In genomic region chr18:63981719-63982118, GRCh38 we compare ENCODE assay signal across 22 cellular contexts. TPM values are rescaled to one million over a fixed set of nuclear protein-coding genes. Genes with fewer than 3 reads are reported as not detected.
DNase-seq lines count a peak whose midpoint lies in the region; ATAC-seq and TF ChIP-seq lines count a peak whose summit lies in the region.
"Had no signal": no experiment of that assay in that cellular context is flagged by ENCODE, and none has a peak within 500 bp of the region (broad histone marks: within the 10 kb centered on the region; RNA-seq: fewer than 3 reads in every experiment).

No MANE protein-coding gene starts in this region.

- H3K4me2 ChIP-seq in DND-41 (ENCODE audit: insufficient read depth, low read length), result no peak overlapping the region

- no peak for DNase-seq in DND-41
- peak; percentile 8 for DNase-seq in kidney tubule cell (ENCODE audit: low spot score)
- no peak for DNase-seq in stimulated activated naive CD8-positive, alpha-beta T cell treated with anti-CD3 and anti-CD28 coated beads, Interleukin-15, amount 100 ng/mL, for 72 hours
- no peak for DNase-seq in omental fat pad (ENCODE audit: low spot score)
- no peak for DNase-seq in NCI-H146 treated with DMSO at 0.1 percent for 48 hours (lab: John Stamatoyannopoulos, UW; ENCODE audit: unreplicated experiment)
- DNase-seq in foreskin keratinocyte, result no peak
- DNase-seq: BE2C; CD4-positive, CD25-positive, alpha-beta regulatory T cell; COR-L47; GOT3; HCEC 1CT; NCI-H1092 treated with DMSO at 0.1 percent for 48 hours; NCI-H146; NCI-H2029 treated with DMSO at 0.1 percent for 48 hours; NCI-H2171; NCI-H526; Peyer's patch had no signal

- H3K27me3 Mint-ChIP-seq in stimulated activated naive CD8-positive, alpha-beta T cell treated with anti-CD3 and anti-CD28 coated beads, Interleukin-15, amount 100 ng/mL, for 72 hours, result no peaks in the 10 kb centered on the region
- H3K27me3 Mint-ChIP-seq: CD4-positive, CD25-positive, alpha-beta regulatory T cell had no signal

- TF ChIP-seq CTCF in DND-41 (IDR thresholded peaks at IDR 0.05; ENCODE audit: borderline replicate concordance, extremely low read depth, low read length, poor library complexity, severe bottlenecking) (no peak), omental fat pad (IDR thresholded peaks at IDR 0.05) (no peak), foreskin keratinocyte (conservative IDR thresholded peaks at IDR 0.05) (no peak)

- peaks cover 8% of the 10 kb centered on the region for H3K4me1 Mint-ChIP-seq in stimulated activated naive CD8-positive, alpha-beta T cell treated with anti-CD3 and anti-CD28 coated beads, Interleukin-15, amount 100 ng/mL, for 72 hours

- H3K9me3 ChIP-seq in DND-41 (ENCODE audit: insufficient read depth, low read length, severe bottlenecking), result no peaks in the 10 kb centered on the region
- H3K9me3 ChIP-seq: BE2C, Peyer's patch had no signal

- no peaks in the 10 kb centered on the region for H3K27me3 ChIP-seq in DND-41 (ENCODE audit: insufficient read depth, low read length, poor library complexity)
- H3K27me3 ChIP-seq in foreskin keratinocyte, result no peaks in the 10 kb centered on the region
- H3K27me3 ChIP-seq: BE2C, Peyer's patch had no signal

- no peaks in the 10 kb centered on the region for H3K9me3 Mint-ChIP-seq in stimulated activated naive CD8-positive, alpha-beta T cell treated with anti-CD3 and anti-CD28 coated beads, Interleukin-15, amount 100 ng/mL, for 72 hours
- H3K9me3 Mint-ChIP-seq: CD4-positive, CD25-positive, alpha-beta regulatory T cell had no signal

- peaks cover 29% of the 10 kb centered on the region for H3K36me3 ChIP-seq in DND-41 (ENCODE audit: insufficient read depth, low read length)
- H3K36me3 ChIP-seq: BE2C had no signal

- no peak overlapping the region for H2AFZ ChIP-seq in DND-41 (ENCODE audit: low read depth, low read length)

- peaks cover 33% of the 10 kb centered on the region for H3K4me1 ChIP-seq in DND-41 (ENCODE audit: insufficient read depth, low read length)
- H3K4me1 ChIP-seq in foreskin keratinocyte, result no peaks in the 10 kb centered on the region
- H3K4me1 ChIP-seq: BE2C had no signal

- ATAC-seq in DND-41 (ENCODE audit: insufficient read depth, low read depth) (no peak), HG02870 (IDR thresholded peaks at IDR 0.05; ENCODE audit: unreplicated experiment) (peak; percentile 51), omental fat pad (ENCODE audit: low FRiP score) (no peak), foreskin keratinocyte (no peak)
- ATAC-seq in stimulated activated naive CD8-positive, alpha-beta T cell treated with anti-CD3 and anti-CD28 coated beads, Interleukin-15, amount 100 ng/mL, for 72 hours, result peak; percentile 58
- ATAC-seq: K562, SK-N-SH treated with all-trans-retinoic acid at 6 μM for 48 hours had no signal

- H4K20me1 ChIP-seq in DND-41 (ENCODE audit: insufficient read depth, low read length), result no peaks in the 10 kb centered on the region

- H3K9ac ChIP-seq in DND-41 (ENCODE audit: low read depth, low read length), result no peak overlapping the region

- H3K4me3 Mint-ChIP-seq in stimulated activated naive CD8-positive, alpha-beta T cell treated with anti-CD3 and anti-CD28 coated beads, Interleukin-15, amount 100 ng/mL, for 72 hours, result no peak overlapping the region
- H3K4me3 Mint-ChIP-seq: CD4-positive, CD25-positive, alpha-beta regulatory T cell had no signal

- peaks cover 5% of the 10 kb centered on the region; the same call in 1 of the 2 replicates for H3K79me2 ChIP-seq in DND-41 (ENCODE audit: insufficient read depth, low read length)

- peak overlapping the region; percentile 69 for H3K27ac ChIP-seq in DND-41 (ENCODE audit: low read length)
- H3K27ac ChIP-seq in foreskin keratinocyte, result no peak overlapping the region
- H3K27ac ChIP-seq: Peyer's patch had no signal

- H3K27ac Mint-ChIP-seq in stimulated activated naive CD8-positive, alpha-beta T cell treated with anti-CD3 and anti-CD28 coated beads, Interleukin-15, amount 100 ng/mL, for 72 hours, result peak overlapping the region in 1 of 2 donors; percentile 91

- no peak overlapping the region for H3K4me3 ChIP-seq in DND-41 (ENCODE audit: low read depth in 1 of 2, low read length in 2 of 2)
- H3K4me3 ChIP-seq: K562, Peyer's patch had no signal

RNA-seq across cellular contexts. Expression of gene SERPINB8, which starts 11.8 kb away (rescaled TPM):
- 10 to 100 TPM in 3 of 4 donors, 1 to 10 TPM in 1; 9.0 to 32.7 (median 20.2) TPM for total RNA-seq in omental fat pad
- 37.8 and 39.4 TPM in 2 replicates for total RNA-seq in foreskin keratinocyte
- polyA plus RNA-seq in foreskin keratinocyte, result 25.3 and 29.0 TPM in 2 replicates
- total RNA-seq: G401 had no signal

RNA-seq across cellular contexts. Expression of gene HMSD, which starts 32.6 kb away (rescaled TPM):
- 1 to 10 TPM in 1 of 4 donors, under 1 TPM in 2, not detected in 1; 0.38 to 1.6 (median 0.72) TPM for total RNA-seq in omental fat pad
- 8.9 and 9.6 TPM in 2 replicates for total RNA-seq in foreskin keratinocyte
- polyA plus RNA-seq in foreskin keratinocyte, result 9.0 and 10.7 TPM in 2 replicates
- total RNA-seq: CD4-positive, CD25-positive, alpha-beta regulatory T cell; G401; OCI-LY7; Peyer's patch had no signal
- polyA plus RNA-seq: CD4-positive, CD25-positive, alpha-beta regulatory T cell had no signal

Comparison
In these comparisons a context has a peak if more than half of its experiments do, and no peak if none do; other contexts are left out.
1. ATAC-seq: peak in HG02870 (single experiment) and stimulated activated naive CD8-positive, alpha-beta T cell treated with anti-CD3 and anti-CD28 coated beads, Interleukin-15, amount 100 ng/mL, for 72 hours (single experiment); none in DND-41 (single experiment), omental fat pad (single experiment) and foreskin keratinocyte (single experiment).